1 cellular context compared by ENCODE assay signal in genomic region chr17:81509048-81509686, GRCh38.
TF ChIP-seq lines count a peak whose summit lies in the region.

No MANE protein-coding gene starts in this region.

TF ChIP-seq in GM12878, 131 proteins besides CTCF, POLR2A, EP300 and RAD21 (continued from another document and continues in another):
- TF ChIP-seq ZNF687 (IDR thresholded peaks at IDR 0.05), result no peak
- no peak for TF ChIP-seq BHLHE40 (IDR thresholded peaks at IDR 0.05; ENCODE audit: borderline replicate concordance in 1 of 2, low read depth in 2 of 2, low read length in 1 of 2)
- TF ChIP-seq CREM (IDR thresholded peaks at IDR 0.05; ENCODE audit: low read depth), result no peak; the same call in 1 of the 2 replicates
- no peak for TF ChIP-seq CBX5 (IDR thresholded peaks at IDR 0.05; ENCODE audit: low read depth)
- no peak for TF ChIP-seq HSF1 (IDR thresholded peaks at IDR 0.05; ENCODE audit: low read depth, low read length)
- TF ChIP-seq RBBP5 (conservative IDR thresholded peaks at IDR 0.05), result no peak
- no peak for TF ChIP-seq STAT1 (conservative IDR thresholded peaks at IDR 0.05)
- no peak for TF ChIP-seq FOXM1 (IDR thresholded peaks at IDR 0.05; ENCODE audit: low read depth, low read length)
- no peak for TF ChIP-seq USF2 (IDR thresholded peaks at IDR 0.05; ENCODE audit: borderline replicate concordance, low read depth, low read length)
- no peak for TF ChIP-seq PAX8 (IDR thresholded peaks at IDR 0.05)
- no peak for TF ChIP-seq E2F8 (IDR thresholded peaks at IDR 0.05; ENCODE audit: low read depth, partially characterized antibody)
- TF ChIP-seq SIX5 (IDR thresholded peaks at IDR 0.05; ENCODE audit: low read depth, low read length, severe bottlenecking), result no peak
- no peak for TF ChIP-seq FOS (IDR thresholded peaks at IDR 0.05; ENCODE audit: borderline replicate concordance, extremely low read depth, insufficient read length)
- no peak for TF ChIP-seq ZBTB11 (CRISPR knock-in tag; IDR thresholded peaks at IDR 0.05)
- TF ChIP-seq SMC3 (IDR thresholded peaks at IDR 0.05; ENCODE audit: borderline replicate concordance, low read length), result no peak
- no peak for TF ChIP-seq ELK1 (IDR thresholded peaks at IDR 0.05; ENCODE audit: low read depth, low read length)
- no peak for TF ChIP-seq SIN3A (IDR thresholded peaks at IDR 0.05; ENCODE audit: low read depth, low read length)
- no peak for TF ChIP-seq ZNF207 (IDR thresholded peaks at IDR 0.05; ENCODE audit: borderline replicate concordance)
- no peak for TF ChIP-seq MEF2B (IDR thresholded peaks at IDR 0.05; ENCODE audit: partially characterized antibody, poor library complexity, severe bottlenecking)
- TF ChIP-seq SRF (IDR thresholded peaks at IDR 0.05; ENCODE audit: low read depth in 2 of 2, low read length in 2 of 2), result no peak
- TF ChIP-seq KLF5 (IDR thresholded peaks at IDR 0.05; ENCODE audit: partially characterized antibody), result no peak
- no peak for TF ChIP-seq BRCA1 (IDR thresholded peaks at IDR 0.05; ENCODE audit: low read depth, low read length)
- TF ChIP-seq MYC (IDR thresholded peaks at IDR 0.05; ENCODE audit: insufficient read depth, insufficient read length, insufficient replicate concordance, low read length, severe bottlenecking), result peak; percentile 23
- TF ChIP-seq IKZF1 (conservative IDR thresholded peaks at IDR 0.05), result no peak
- TF ChIP-seq SP1 (IDR thresholded peaks at IDR 0.05; ENCODE audit: low read depth, low read length), result no peak
- no peak for TF ChIP-seq HDAC6 (IDR thresholded peaks at IDR 0.05; ENCODE audit: unreplicated experiment)
- no peak for TF ChIP-seq MYB (IDR thresholded peaks at IDR 0.05; ENCODE audit: borderline replicate concordance, low read depth, low read length)
- no peak for TF ChIP-seq NKRF (conservative IDR thresholded peaks at IDR 0.05)
- no peak for TF ChIP-seq MXI1 (IDR thresholded peaks at IDR 0.05; ENCODE audit: low read depth, low read length)
- TF ChIP-seq USF1 (IDR thresholded peaks at IDR 0.05; ENCODE audit: borderline replicate concordance, extremely low read length, insufficient read depth, low read depth, low read length), result no peak
- no peak for TF ChIP-seq YBX1 (IDR thresholded peaks at IDR 0.05)
- no peak for TF ChIP-seq JUND (IDR thresholded peaks at IDR 0.05; ENCODE audit: low read depth, low read length)
- no peak for TF ChIP-seq NFYA (IDR thresholded peaks at IDR 0.05; ENCODE audit: borderline replicate concordance, low read depth, low read length)
- TF ChIP-seq IRF3 (IDR thresholded peaks at IDR 0.05), result no peak
- TF ChIP-seq CREB1 (IDR thresholded peaks at IDR 0.05; ENCODE audit: low read depth), result no peak
- peak; percentile 50 for TF ChIP-seq TARDBP (IDR thresholded peaks at IDR 0.05; ENCODE audit: borderline replicate concordance)
- no peak for TF ChIP-seq FOXK2 (IDR thresholded peaks at IDR 0.05)
- TF ChIP-seq BCL3 (IDR thresholded peaks at IDR 0.05; ENCODE audit: borderline replicate concordance, insufficient read depth, low read depth, low read length, poor library complexity, severe bottlenecking), result peak; percentile 82
- peak; percentile 31 for TF ChIP-seq BACH1 (IDR thresholded peaks at IDR 0.05; ENCODE audit: borderline replicate concordance)
- no peak for TF ChIP-seq SUPT20H (IDR thresholded peaks at IDR 0.05; ENCODE audit: borderline replicate concordance, control insufficient read depth, low read depth, low read length)
- no peak for TF ChIP-seq SPI1 (IDR thresholded peaks at IDR 0.05; ENCODE audit: borderline replicate concordance, insufficient read depth, low read depth, low read length)
